Comparison of ENCODE assay signal across 19 cellular contexts in genomic region chr3:119222400-119222799, GRCh38. TPM values are rescaled to one million over a fixed set of nuclear protein-coding genes. Genes with fewer than 3 reads are reported as not detected.
A peak's percentile ranks its signal among the peaks of the same experiment; 100 is the strongest.
DNase-seq lines count a peak whose midpoint lies in the region; ATAC-seq and TF ChIP-seq lines count a peak whose summit lies in the region.
"Had no signal": no experiment of that assay in that cellular context is flagged by ENCODE, and none has a peak within 500 bp of the region (broad histone marks: within the 10 kb centered on the region; RNA-seq: fewer than 3 reads in every experiment).

No MANE protein-coding gene starts in this region.

- H3K27me3 Mint-ChIP-seq in activated CD4-positive, alpha-beta T cell treated with anti-CD3 and anti-CD28 coated beads, Interleukin-2, amount 10 ng/mL, durations not matched to agents 7 days and 5 days, result no peaks in the 10 kb centered on the region
- H3K27me3 Mint-ChIP-seq in natural killer cell (ENCODE audit: low read depth in 2 of 2), result no peaks in the 10 kb centered on the region
- H3K27me3 Mint-ChIP-seq in natural killer cell treated with Interleukin-12 subunit alpha and Interleukin-12 subunit beta and Interleukin-15 and Interleukin-18, amount 100 ng/mL, for 72 hours, result no peaks in the 10 kb centered on the region

- peaks cover 66% of the 10 kb centered on the region for H3K36me3 Mint-ChIP-seq in activated CD4-positive, alpha-beta T cell treated with anti-CD3 and anti-CD28 coated beads, Interleukin-2, amount 10 ng/mL, durations not matched to agents 7 days and 5 days (ENCODE audit: low read depth)
- peaks cover 7% of the 10 kb centered on the region for H3K36me3 Mint-ChIP-seq in natural killer cell
- H3K36me3 Mint-ChIP-seq in natural killer cell treated with Interleukin-12 subunit alpha and Interleukin-12 subunit beta and Interleukin-15 and Interleukin-18, amount 100 ng/mL, for 72 hours, result peaks cover 32% of the 10 kb centered on the region

- intact Hi-C loops in natural killer cell (cut with micrococcal nuclease), result no loop called here

- peak overlapping the region; percentile 2 for H3K27ac Mint-ChIP-seq in activated CD4-positive, alpha-beta T cell treated with anti-CD3 and anti-CD28 coated beads, Interleukin-2, amount 10 ng/mL, durations not matched to agents 7 days and 5 days
- peak overlapping the region; percentile 53 to 86 for H3K27ac Mint-ChIP-seq in natural killer cell
- H3K27ac Mint-ChIP-seq in natural killer cell treated with Interleukin-12 subunit alpha and Interleukin-12 subunit beta and Interleukin-15 and Interleukin-18, amount 100 ng/mL, for 72 hours, result peak overlapping the region in 1 of 2 donors; percentile 89

- CTCF ChIA-PET in activated CD4-positive, alpha-beta T cell treated with anti-CD3 and anti-CD28 coated beads, Interleukin-2, amount 10 ng/mL, durations not matched to agents 7 days and 5 days (lab: Charles Lee), result interaction anchor here (0.5 to 1.1 kb wide), 3 partner anchors 12 to 476 kb away, joined by 3 read pairs; no protein-coding TSS in a partner anchor

- TF ChIP-seq CTCF in natural killer cell (IDR thresholded peaks at IDR 0.05), result no peak
- TF ChIP-seq CTCF in fibroblast of villous mesenchyme (IDR thresholded peaks at IDR 0.05; ENCODE audit: insufficient read depth, low read depth, low read length), result no peak

- POLR2A ChIA-PET in activated CD4-positive, alpha-beta T cell treated with anti-CD3 and anti-CD28 coated beads, Interleukin-2, amount 10 ng/mL, durations not matched to agents 7 days and 5 days (lab: Charles Lee), result interaction anchor here (0.6 kb wide), 1 partner anchor 417 kb away, joined by 4 read pairs; no protein-coding TSS in a partner anchor

- no peaks in the 10 kb centered on the region for H3K9me3 Mint-ChIP-seq in activated CD4-positive, alpha-beta T cell treated with anti-CD3 and anti-CD28 coated beads, Interleukin-2, amount 10 ng/mL, durations not matched to agents 7 days and 5 days
- no peaks in the 10 kb centered on the region for H3K9me3 Mint-ChIP-seq in natural killer cell
- H3K9me3 Mint-ChIP-seq in natural killer cell treated with Interleukin-12 subunit alpha and Interleukin-12 subunit beta and Interleukin-15 and Interleukin-18, amount 100 ng/mL, for 72 hours, result no peaks in the 10 kb centered on the region

- H3K4me3 ChIP-seq in fibroblast of villous mesenchyme (ENCODE audit: low read depth, low read length), result no peak overlapping the region
- H3K4me3 ChIP-seq: GM12878, PC-9 had no signal

- peaks cover 39% of the 10 kb centered on the region for H3K4me1 Mint-ChIP-seq in activated CD4-positive, alpha-beta T cell treated with anti-CD3 and anti-CD28 coated beads, Interleukin-2, amount 10 ng/mL, durations not matched to agents 7 days and 5 days
- H3K4me1 Mint-ChIP-seq in natural killer cell, result peaks cover 42 to 55% of the 10 kb centered on the region in 2 donors
- peaks cover 19 to 45% of the 10 kb centered on the region in 2 donors for H3K4me1 Mint-ChIP-seq in natural killer cell treated with Interleukin-12 subunit alpha and Interleukin-12 subunit beta and Interleukin-15 and Interleukin-18, amount 100 ng/mL, for 72 hours (ENCODE audit: low read depth in 2 of 2)

- no peak for ATAC-seq in natural killer cell
- no peak for ATAC-seq in natural killer cell treated with Interleukin-12 subunit alpha and Interleukin-12 subunit beta and Interleukin-15 and Interleukin-18, amount 100 ng/mL, for 72 hours
- ATAC-seq: GM12878, HCT116 had no signal

- no peak for DNase-seq in activated CD4-positive, alpha-beta T cell treated with anti-CD3 and anti-CD28 coated beads, Interleukin-2, amount 10 ng/mL, durations not matched to agents 7 days and 5 days
- no peak for DNase-seq in activated CD4-positive, alpha-beta T cell treated with anti-CD3 and anti-CD28 coated beads, Interleukin-2, amount 50 U/mL, for 48 hours
- DNase-seq in natural killer cell (no peak), fibroblast of villous mesenchyme (ENCODE audit: low read depth) (peak; percentile 44), NCI-H748 treated with DMSO at 0.1 percent for 48 hours (lab: John Stamatoyannopoulos, UW) (no peak), GOT3 (lab: John Stamatoyannopoulos, UW) (no peak)
- no peak for DNase-seq in natural killer cell treated with Interleukin-12 subunit alpha and Interleukin-12 subunit beta and Interleukin-15 and Interleukin-18, amount 100 ng/mL, for 72 hours (ENCODE audit: low spot score)
- no peak for DNase-seq in central memory CD4-positive, alpha-beta T cell
- DNase-seq: 8988T, GDM1, KBM-7, MV-4-11, NCI-H1417, NCI-H1930, NCI-H2171, NCI-H446 treated with DMSO at 0.1 percent for 48 hours, PC-9 had no signal

- H3K4me3 Mint-ChIP-seq in activated CD4-positive, alpha-beta T cell treated with anti-CD3 and anti-CD28 coated beads, Interleukin-2, amount 10 ng/mL, durations not matched to agents 7 days and 5 days, result no peak overlapping the region
- no peak overlapping the region for H3K4me3 Mint-ChIP-seq in natural killer cell
- H3K4me3 Mint-ChIP-seq in natural killer cell treated with Interleukin-12 subunit alpha and Interleukin-12 subunit beta and Interleukin-15 and Interleukin-18, amount 100 ng/mL, for 72 hours, result no peak overlapping the region

RNA-seq across cellular contexts. Expression of gene B4GALT4, which starts 18.3 kb away (rescaled TPM):
- 10 to 100 TPM; 16.1 to 16.5 TPM for total RNA-seq in activated CD4-positive, alpha-beta T cell treated with anti-CD3 and anti-CD28 coated beads, Interleukin-2, amount 10 ng/mL, durations not matched to agents 7 days and 5 days
- total RNA-seq in natural killer cell (10 to 100 TPM; 35.1 to 54.1 (median 48.8) TPM), fibroblast of villous mesenchyme (28.3 and 47.5 TPM in 2 replicates)
- total RNA-seq in natural killer cell treated with Interleukin-12 subunit alpha and Interleukin-12 subunit beta and Interleukin-15 and Interleukin-18, amount 100 ng/mL, for 72 hours, result 10 to 100 TPM; 34.3 to 38.4 TPM

RNA-seq across cellular contexts. Expression of gene UPK1B, which starts 49.0 kb away (rescaled TPM):
- total RNA-seq in activated CD4-positive, alpha-beta T cell treated with anti-CD3 and anti-CD28 coated beads, Interleukin-2, amount 10 ng/mL, durations not matched to agents 7 days and 5 days, result not detected
- total RNA-seq in natural killer cell (not detected), fibroblast of villous mesenchyme (0.32 and 2.2 TPM in 2 replicates)
- total RNA-seq in natural killer cell treated with Interleukin-12 subunit alpha and Interleukin-12 subunit beta and Interleukin-15 and Interleukin-18, amount 100 ng/mL, for 72 hours, result not detected
- total RNA-seq: GM12878, PC-9 had no signal
